ENCODE assay signal across 20 cellular contexts in the genomic region with DNA sequence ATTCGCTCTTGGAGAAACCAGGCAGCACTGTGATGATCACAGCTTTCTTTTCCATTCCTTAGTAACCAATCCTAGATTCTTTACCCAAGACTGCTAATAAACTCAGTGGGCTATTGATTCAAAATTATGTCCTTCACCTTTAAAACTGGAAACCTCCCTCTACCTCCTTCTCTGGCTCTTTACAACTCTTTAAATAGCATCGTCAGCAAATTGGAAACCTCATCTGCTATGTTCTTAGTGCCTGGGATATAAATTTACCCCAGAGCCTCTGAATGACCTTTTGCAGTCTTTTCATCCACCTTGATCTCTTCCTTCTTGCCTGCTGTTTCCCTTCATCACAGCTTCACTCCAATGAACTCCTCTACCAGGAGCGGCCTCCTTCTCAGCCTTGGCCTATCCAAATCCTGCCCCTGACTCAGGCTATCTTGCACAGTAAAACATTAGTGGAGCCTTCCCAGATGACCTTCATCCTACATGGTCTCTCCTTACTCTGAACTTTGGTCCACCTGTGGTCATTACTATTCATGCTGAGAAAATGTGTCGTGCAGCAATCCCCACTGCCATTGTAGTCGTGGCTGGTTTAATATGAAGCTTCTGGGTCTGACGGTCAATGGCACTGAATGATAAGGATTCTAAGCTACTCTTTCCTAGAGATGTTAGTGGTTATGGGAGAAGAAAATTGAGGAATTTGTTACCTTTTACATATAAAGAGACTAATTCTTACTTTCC.
DNase-seq lines count a peak whose midpoint lies in the region; ATAC-seq, FAIRE-seq and TF ChIP-seq lines count a peak whose summit lies in the region.
"Had no signal": no experiment of that assay in that cellular context is flagged by ENCODE, and none has a peak within 500 bp of the region (broad histone marks: within the 10 kb centered on the region; RNA-seq: fewer than 3 reads in every experiment).

No MANE protein-coding gene starts in this region.

- H3K9me3 Mint-ChIP-seq in nephron progenitor cell: no peaks in the 10 kb centered on the region
- no peaks in the 10 kb centered on the region for H3K9me3 Mint-ChIP-seq in H9
- H3K9me3 Mint-ChIP-seq: GM23338 had no signal

- H3K27me3 Mint-ChIP-seq in nephron progenitor cell (ENCODE audit: low read depth, poor library complexity) (no peaks in the 10 kb centered on the region), H9 (ENCODE audit: low read depth) (no peaks in the 10 kb centered on the region)
- H3K27me3 Mint-ChIP-seq: CD4-positive, alpha-beta memory T cell had no signal

- H3K27ac Mint-ChIP-seq in nephron progenitor cell (peak overlapping the region; percentile 21), H9 (no peak overlapping the region)
- H3K27ac Mint-ChIP-seq: GM23338 had no signal

- TF ChIP-seq POLR2A in HepG2 (IDR thresholded peaks at IDR 0.05; ENCODE audit: insufficient read depth in 1 of 2, low read depth in 2 of 2, low read length in 2 of 2) (no peak), right lobe of liver (IDR thresholded peaks at IDR 0.05) (no peak), H1 (IDR thresholded peaks at IDR 0.05; ENCODE audit: control extremely low read depth in 1 of 2, low read depth in 2 of 2, low read length in 2 of 2) (no peak)

- FAIRE-seq in HepG2 (lab: Jason Lieb, UNC) (no peak), RCC 7860 (lab: Jason Lieb, UNC) (no peak), H1 (lab: Jason Lieb, UNC) (no peak)
- FAIRE-seq: GM12891, GM18507, H54 had no signal

- no peak overlapping the region for H2BK12ac ChIP-seq in H1 (ENCODE audit: low read depth, low read length)
- no peak overlapping the region for H2BK12ac ChIP-seq in H9 (ENCODE audit: insufficient read length, low read depth, low read length)

- H3K18ac ChIP-seq in H1 (ENCODE audit: extremely low read depth, low read length) (no peak overlapping the region), H9 (ENCODE audit: insufficient read length, low read depth, low read length) (no peak overlapping the region)

- no peak overlapping the region for H3T11ph ChIP-seq in H9 (ENCODE audit: low read length)

- no peak overlapping the region for H3K4me2 ChIP-seq in HepG2 (ENCODE audit: low read depth, low read length)
- H3K4me2 ChIP-seq in H1 (ENCODE audit: insufficient read depth in 1 of 2, low read depth in 2 of 2, low read length in 2 of 2): no peak overlapping the region
- H3K4me2 ChIP-seq in H9 (ENCODE audit: insufficient read depth, insufficient read length, low read length): no peak overlapping the region
- H3K4me2 ChIP-seq: GM23338 had no signal

- H2BK5ac ChIP-seq in H1 (ENCODE audit: low read depth, low read length): no peak overlapping the region
- H2BK5ac ChIP-seq in H9 (ENCODE audit: insufficient read length, low read length): no peak overlapping the region

- H3K4me1 Mint-ChIP-seq in nephron progenitor cell (peaks cover 69% of the 10 kb centered on the region), H9 (no peaks in the 10 kb centered on the region; a peak in 1 of 4 replicates)
- H3K4me1 Mint-ChIP-seq: GM23338 had no signal

- H3K9ac ChIP-seq in HepG2 (ENCODE audit: insufficient read depth, low read depth, low read length): no peak overlapping the region
- H3K9ac ChIP-seq in H1 (replicated peaks in 1 of 4; ENCODE audit: extremely low read depth in 1 of 4, low read depth in 3 of 4, low read length in 3 of 4): no peak overlapping the region
- no peak overlapping the region for H3K9ac ChIP-seq in H9 (ENCODE audit: extremely low read depth, insufficient read length, low read length)

- H2AK5ac ChIP-seq in H1 (ENCODE audit: low read depth, low read length) (no peak overlapping the region), H9 (ENCODE audit: insufficient read length, low read length) (no peak overlapping the region)

- no peak overlapping the region for H2BK120ac ChIP-seq in H1 (replicated peaks; ENCODE audit: low read depth, low read length)
- no peak overlapping the region for H2BK120ac ChIP-seq in H9 (ENCODE audit: low read depth, low read length, poor library complexity, severe bottlenecking)

- no peak overlapping the region for H3K56ac ChIP-seq in H1 (replicated peaks; ENCODE audit: insufficient read length, low read depth, low read length)
- H3K56ac ChIP-seq in H9 (ENCODE audit: insufficient read length, low read depth, low read length): no peak overlapping the region

- H2BK20ac ChIP-seq in H1 (ENCODE audit: low read length): no peak overlapping the region
- H2BK20ac ChIP-seq in H9 (ENCODE audit: low read depth, low read length, poor library complexity, severe bottlenecking): no peak overlapping the region

- POLR2A ChIA-PET in HepG2 (lab: Yijun Ruan, JAX) (no interaction called here), H1 (lab: Charles Lee; ENCODE audit: partially characterized antibody) (no interaction called here)

- H2BK15ac ChIP-seq in H1 (ENCODE audit: low read length) (no peak overlapping the region), H9 (ENCODE audit: low read depth, low read length) (no peak overlapping the region)

- intact Hi-C loops in HepG2 (cut with micrococcal nuclease; ENCODE audit: unreplicated experiment): no loop called here
- intact Hi-C loops in right lobe of liver (cut with DNase I): no loop called here

- H3K4me3 ChIP-seq in HepG2 (replicated peaks in 1 of 3; ENCODE audit: insufficient read depth in 1 of 3, low read depth in 2 of 3, low read length in 3 of 3) (no peak overlapping the region), right lobe of liver (no peak overlapping the region), H1 (ENCODE audit: extremely low read depth in 1 of 4, insufficient read depth in 2 of 4, low read depth in 3 of 4, low read length in 4 of 4) (no peak overlapping the region)
- H3K4me3 ChIP-seq: GM23338 had no signal

- no peak for DNase-seq in HepG2 (ENCODE audit: low spot score)
- no peak for DNase-seq in right lobe of liver
- peak; percentile 56 for DNase-seq in RCC 7860 (ENCODE audit: low spot score)
- DNase-seq in H1 (ENCODE audit: low read depth in 1 of 2, low spot score in 2 of 2): no peak
- no peak for DNase-seq in nephron progenitor cell
- DNase-seq in H9: no peak
- DNase-seq in OCI-M1 (lab: John Stamatoyannopoulos, UW): no peak
- DNase-seq: 8988T; C1 segment of cervical spinal cord; CD4-positive, alpha-beta memory T cell; COR-L47; DMS53; DMS79 treated with DMSO at 0.1 percent for 48 hours; GF-D8; HCEC 1CT had no signal

- no peak overlapping the region for H3K14ac ChIP-seq in H1 (ENCODE audit: insufficient read length)
- no peak overlapping the region for H3K14ac ChIP-seq in H9 (ENCODE audit: insufficient read depth, low read length)

- H3K4me1 ChIP-seq in HepG2 (ENCODE audit: insufficient read depth, low read length): peaks cover 12% of the 10 kb centered on the region
- H3K4me1 ChIP-seq in right lobe of liver: no peaks in the 10 kb centered on the region
- no peaks in the 10 kb centered on the region for H3K4me1 ChIP-seq in H1 (replicated peaks in 1 of 4; ENCODE audit: control insufficient read depth in 3 of 4, insufficient read depth in 4 of 4, low read length in 3 of 4)
- no peaks in the 10 kb centered on the region for H3K4me1 ChIP-seq in H9 (ENCODE audit: insufficient read depth, low read length)

- H3K36me3 ChIP-seq in HepG2 (replicated peaks in 1 of 2; ENCODE audit: control insufficient read depth in 1 of 2, insufficient read depth in 2 of 2, low read length in 2 of 2): no peaks in the 10 kb centered on the region; a peak in 1 of 5 replicates
- H3K36me3 ChIP-seq in right lobe of liver: no peaks in the 10 kb centered on the region
- H3K36me3 ChIP-seq in H1 (ENCODE audit: control insufficient read depth in 2 of 4, insufficient read depth in 4 of 4, low read length in 3 of 4): peaks cover 0 to 2% (median 0%) of the 10 kb centered on the region in 4 experiments; a peak in 1 of 8 replicates

- no peaks in the 10 kb centered on the region for H3K79me1 ChIP-seq in H1 (ENCODE audit: low read depth, low read length)
- no peaks in the 10 kb centered on the region for H3K79me1 ChIP-seq in H9 (ENCODE audit: insufficient read depth, low read depth, low read length, poor library complexity, severe bottlenecking)

- H3K27me3 ChIP-seq in HepG2 (ENCODE audit: control insufficient read depth in 1 of 2, insufficient read depth in 2 of 2, low read length in 2 of 2) (no peaks in the 10 kb centered on the region), right lobe of liver (no peaks in the 10 kb centered on the region), H1 (replicated peaks in 1 of 4; ENCODE audit: control insufficient read depth in 3 of 4, extremely low read depth in 1 of 4, insufficient read depth in 3 of 4, low read length in 3 of 4) (no peaks in the 10 kb centered on the region), H9 (ENCODE audit: insufficient read depth, low read length) (no peaks in the 10 kb centered on the region)

- H3K23ac ChIP-seq in H1 (ENCODE audit: insufficient read length) (no peak overlapping the region), H9 (ENCODE audit: insufficient read length, low read depth, low read length) (no peak overlapping the region)

- TF ChIP-seq RAD21 in HepG2 (CRISPR knock-in tag; IDR thresholded peaks at IDR 0.05) (no peak), H1 (IDR thresholded peaks at IDR 0.05 in 1 of 2, conservative IDR thresholded peaks at IDR 0.05 in 1 of 2; ENCODE audit: low read depth in 2 of 2, low read length in 2 of 2) (no peak)

- H3K36me3 Mint-ChIP-seq in nephron progenitor cell (ENCODE audit: low read depth) (peaks cover 16% of the 10 kb centered on the region), H9 (ENCODE audit: insufficient read depth in 1 of 3, low read depth in 3 of 3) (no peaks in the 10 kb centered on the region)

- H4K20me1 ChIP-seq in HepG2 (ENCODE audit: insufficient read depth, low read length) (no peaks in the 10 kb centered on the region), H1 (replicated peaks in 1 of 2; ENCODE audit: control insufficient read depth in 1 of 2, insufficient read depth in 2 of 2, low read length in 2 of 2) (no peaks in the 10 kb centered on the region), H9 (ENCODE audit: control insufficient read depth, insufficient read depth, insufficient read length) (no peaks in the 10 kb centered on the region)

- H3K9me3 ChIP-seq in HepG2 (ENCODE audit: low read length) (no peaks in the 10 kb centered on the region), right lobe of liver (no peaks in the 10 kb centered on the region), H1 (ENCODE audit: insufficient read depth in 2 of 2, low read depth in 1 of 2, low read length in 1 of 2) (no peaks in the 10 kb centered on the region), H9 (ENCODE audit: control insufficient read depth, low read depth, low read length) (no peaks in the 10 kb centered on the region)

- no peak overlapping the region for H4K5ac ChIP-seq in H1 (ENCODE audit: insufficient read length, low read depth, low read length)
- no peak overlapping the region for H4K5ac ChIP-seq in H9 (ENCODE audit: insufficient read length, low read depth, low read length)

- no peak overlapping the region for H3K27ac ChIP-seq in HepG2 (ENCODE audit: extremely low read length, insufficient read depth, low read length)
- no peak overlapping the region for H3K27ac ChIP-seq in right lobe of liver
- H3K27ac ChIP-seq in H1 (ENCODE audit: low read depth, low read length): no peak overlapping the region
- H3K27ac ChIP-seq in H9 (ENCODE audit: insufficient read length, low read depth, low read length): no peak overlapping the region

- 86% methylated on average over 6 of the region's 6 CpGs for WGBS in HepG2 (ENCODE audit: low lambda C conversion rate)
- 85% methylated on average over 4 of the region's 6 CpGs for WGBS in right lobe of liver (ENCODE audit: insufficient coverage, low coverage, low lambda C conversion rate, missing lambda C conversion rate)
- WGBS in H1 (ENCODE audit: extremely low coverage in 1 of 2, insufficient coverage in 1 of 2, insufficient read length in 1 of 2, insufficient replicate concordance in 2 of 2, low coverage in 1 of 2, low lambda C conversion rate in 2 of 2, missing lambda C conversion rate in 1 of 2), 2 experiments: 80% methylated on average over 6 of the region's 6 CpGs; no CpG with 5 or more reads in 1 of the 2 experiments
- no CpG with 5 or more reads among the region's 6 CpGs for WGBS in H9 (ENCODE audit: extremely low coverage, insufficient read length, low lambda C conversion rate)

- H3K79me2 ChIP-seq in HepG2 (ENCODE audit: insufficient read depth, low read length) (no peaks in the 10 kb centered on the region), H1 (ENCODE audit: control insufficient read depth in 1 of 2, insufficient read depth in 2 of 2, low read length in 2 of 2) (no peaks in the 10 kb centered on the region), H9 (ENCODE audit: insufficient read depth, low read length) (no peaks in the 10 kb centered on the region)

- H3K4me3 Mint-ChIP-seq in nephron progenitor cell (peak overlapping the region; percentile 6), H9 (no peak overlapping the region)
- H3K4me3 Mint-ChIP-seq: CD4-positive, alpha-beta memory T cell; GM23338 had no signal

- H4K91ac ChIP-seq in H1 (replicated peaks; ENCODE audit: insufficient read length, low read length) (no peak overlapping the region), H9 (ENCODE audit: insufficient read length, low read depth, low read length) (no peak overlapping the region)

- H2AFZ ChIP-seq in HepG2 (ENCODE audit: low read length): no peak overlapping the region
- H2AFZ ChIP-seq in H1 (ENCODE audit: low read length): no peak overlapping the region
- H2AFZ ChIP-seq in H9 (ENCODE audit: low read length): no peak overlapping the region
- H2AFZ ChIP-seq: GM23338 had no signal

- CTCF ChIA-PET in HepG2 (lab: Yijun Ruan, JAX; ENCODE audit: low intra/inter-chr PET ratio, low total read pairs): no interaction called here
- CTCF ChIA-PET in H1 (lab: Charles Lee; ENCODE audit: partially characterized antibody): interaction anchor here (0.6 to 1.0 kb wide), 2 partner anchors 26 to 140 kb away, joined by 3 read pairs; no protein-coding TSS in a partner anchor

- no peaks in the 10 kb centered on the region for H3K23me2 ChIP-seq in H1 (ENCODE audit: low read depth, low read length)
- H3K23me2 ChIP-seq in H9 (ENCODE audit: insufficient read length, low read depth, low read length, poor library complexity, severe bottlenecking): no peaks in the 10 kb centered on the region

- H3K4ac ChIP-seq in H1 (replicated peaks; ENCODE audit: insufficient read length, low read depth, low read length): no peak overlapping the region
- no peak overlapping the region for H3K4ac ChIP-seq in H9 (ENCODE audit: low read depth, low read length)

- no TSS peak for BruUV-seq in HepG2 (replicated peaks; lab: Mats Ljungman, UMichigan)

- ATAC-seq in HepG2 (peak; percentile 35; the same call in 2 of the 3 replicates), right lobe of liver (no peak), HG02610 (IDR thresholded peaks at IDR 0.05; ENCODE audit: unreplicated experiment) (no peak)
- ATAC-seq: GM23338 had no signal

- in situ Hi-C loops in HepG2 (cut with HindIII; ENCODE audit: extremely low pct_ligation_motif_present, low pct_unique_long_range_greater_than_20kb): no loop called here

- TF ChIP-seq EP300 in HepG2 (IDR thresholded peaks at IDR 0.05; ENCODE audit: low read depth in 2 of 2, low read length in 2 of 2) (no peak), HepG2 (CRISPR knock-in tag; IDR thresholded peaks at IDR 0.05; ENCODE audit: borderline replicate concordance) (no peak), H1 (IDR thresholded peaks at IDR 0.05; ENCODE audit: borderline replicate concordance in 1 of 2, low read depth in 2 of 2, low read length in 2 of 2) (no peak)

- no peak overlapping the region for H4K8ac ChIP-seq in H1 (ENCODE audit: extremely low read depth, insufficient read depth, low read length)
- no peak overlapping the region for H4K8ac ChIP-seq in H9 (replicated peaks; ENCODE audit: insufficient read length, low read depth, low read length)

- no peak for TF ChIP-seq CTCF in HepG2 (CRISPR knock-in tag; IDR thresholded peaks at IDR 0.05)
- TF ChIP-seq CTCF in right lobe of liver (IDR thresholded peaks at IDR 0.05): no peak
- no peak for TF ChIP-seq CTCF in H1 (IDR thresholded peaks at IDR 0.05; ENCODE audit: control extremely low read depth in 1 of 3, insufficient read depth in 1 of 3, low read depth in 1 of 3, low read length in 3 of 3)
- no peak for TF ChIP-seq CTCF in nephron progenitor cell (IDR thresholded peaks at IDR 0.05)
- TF ChIP-seq CTCF in H9 (conservative IDR thresholded peaks at IDR 0.05): no peak
